17 cellular contexts compared by ENCODE assay signal in genomic region chr2:102258025-102258385, GRCh38. TPM values are rescaled to one million over a fixed set of nuclear protein-coding genes. Genes with fewer than 3 reads are reported as not detected.
DNase-seq lines count a peak whose midpoint lies in the region; ATAC-seq and TF ChIP-seq lines count a peak whose summit lies in the region.
"Had no signal": no experiment of that assay in that cellular context is flagged by ENCODE, and none has a peak within 500 bp of the region (broad histone marks: within the 10 kb centered on the region; RNA-seq: fewer than 3 reads in every experiment).

No MANE protein-coding gene starts in this region.

- no peak overlapping the region for H2BK20ac ChIP-seq in H9 (ENCODE audit: low read depth, low read length, poor library complexity, severe bottlenecking)

- no peaks in the 10 kb centered on the region for H3K27me3 Mint-ChIP-seq in activated CD4-positive, alpha-beta T cell treated with anti-CD3 and anti-CD28 coated beads, Interleukin-2, amount 10 ng/mL, durations not matched to agents 7 days and 5 days
- no peaks in the 10 kb centered on the region for H3K27me3 Mint-ChIP-seq in activated naive CD8-positive, alpha-beta T cell treated with anti-CD3 and anti-CD28 coated beads for 36 hours
- H3K27me3 Mint-ChIP-seq in H9 (ENCODE audit: low read depth), result peaks cover 6% of the 10 kb centered on the region
- peaks cover 15% of the 10 kb centered on the region for H3K27me3 Mint-ChIP-seq in stimulated activated memory B cell treated with anti-CD40 and anti-IgM and Interleukin-4, amounts not matched to agents 10 μg/mL and 1 μg/mL and 100 μg/mL, for 72 hours

- H3K27ac ChIP-seq in osteoblast (ENCODE audit: low read depth, low read length) (peak overlapping the region; percentile 57), Peyer's patch (no peak overlapping the region), H9 (ENCODE audit: insufficient read length, low read depth, low read length) (no peak overlapping the region)
- H3K27ac ChIP-seq: pancreas had no signal

- H2BK12ac ChIP-seq in H9 (ENCODE audit: insufficient read length, low read depth, low read length), result no peak overlapping the region

- H3K23ac ChIP-seq in H9 (ENCODE audit: insufficient read length, low read depth, low read length), result no peak overlapping the region

- H3K36me3 ChIP-seq in osteoblast (ENCODE audit: insufficient read depth, low read length) (no peaks in the 10 kb centered on the region), Peyer's patch (no peaks in the 10 kb centered on the region)
- H3K36me3 ChIP-seq: HAP-1, pancreas, spleen had no signal

- no peak overlapping the region for H4K91ac ChIP-seq in H9 (ENCODE audit: insufficient read length, low read depth, low read length)

- H3K4me3 ChIP-seq in osteoblast (ENCODE audit: insufficient read depth, low read length) (no peak overlapping the region), Peyer's patch (no peak overlapping the region)
- H3K4me3 ChIP-seq: HAP-1, pancreas, spleen had no signal

- no peak for TF ChIP-seq POLR2A in Peyer's patch (IDR thresholded peaks at IDR 0.05)

- DNase-seq in activated CD4-positive, alpha-beta T cell treated with anti-CD3 and anti-CD28 coated beads, Interleukin-2, amount 10 ng/mL, durations not matched to agents 7 days and 5 days, result no peak
- DNase-seq in activated CD4-positive, alpha-beta T cell treated with anti-CD3 and anti-CD28 coated beads, Interleukin-2, amount 50 U/mL, for 48 hours, result no peak
- DNase-seq in NCI-H1930 (lab: John Stamatoyannopoulos, UW) (peak; percentile 51 to 55), osteoblast (ENCODE audit: insufficient read length, low spot score, missing footprints) (no peak), Peyer's patch (no peak), H9 (no peak)
- no peak for DNase-seq in activated naive CD8-positive, alpha-beta T cell treated with anti-CD3 and anti-CD28 coated beads for 36 hours
- DNase-seq: head of caudate nucleus, midbrain, NCI-H1417, NCI-H82, pancreas, spleen, substantia nigra, T-helper 9 cell had no signal

- H2AFZ ChIP-seq in osteoblast (ENCODE audit: low read length) (no peak overlapping the region), H9 (ENCODE audit: low read length) (no peak overlapping the region)

- no peak overlapping the region for H3K18ac ChIP-seq in H9 (ENCODE audit: insufficient read length, low read depth, low read length)

- no peak for ATAC-seq in stimulated activated memory B cell treated with anti-CD40 and anti-IgM and Interleukin-4, amounts not matched to agents 10 μg/mL and 1 μg/mL and 100 μg/mL, for 72 hours

- H2AK5ac ChIP-seq in H9 (ENCODE audit: insufficient read length, low read length), result no peak overlapping the region

- TF ChIP-seq CTCF in osteoblast (IDR thresholded peaks at IDR 0.05; ENCODE audit: extremely low read depth, low read depth, low read length) (no peak), Peyer's patch (IDR thresholded peaks at IDR 0.05) (no peak), H9 (conservative IDR thresholded peaks at IDR 0.05) (no peak)

- H2BK5ac ChIP-seq in H9 (ENCODE audit: insufficient read length, low read length), result no peak overlapping the region

- CTCF ChIA-PET in activated CD4-positive, alpha-beta T cell treated with anti-CD3 and anti-CD28 coated beads, Interleukin-2, amount 10 ng/mL, durations not matched to agents 7 days and 5 days (lab: Charles Lee), result interaction anchor here (1.1 to 2.2 kb wide), 2 partner anchors 16 to 17 kb away, joined by 3 to 13 read pairs; no protein-coding TSS in a partner anchor

- no peak overlapping the region for H2BK120ac ChIP-seq in H9 (ENCODE audit: low read depth, low read length, poor library complexity, severe bottlenecking)

- no peak overlapping the region for H3K56ac ChIP-seq in H9 (ENCODE audit: insufficient read length, low read depth, low read length)

- H4K8ac ChIP-seq in H9 (replicated peaks; ENCODE audit: insufficient read length, low read depth, low read length), result no peak overlapping the region

- H3K4me3 Mint-ChIP-seq in activated CD4-positive, alpha-beta T cell treated with anti-CD3 and anti-CD28 coated beads, Interleukin-2, amount 10 ng/mL, durations not matched to agents 7 days and 5 days, result no peak overlapping the region
- no peak overlapping the region for H3K4me3 Mint-ChIP-seq in activated naive CD8-positive, alpha-beta T cell treated with anti-CD3 and anti-CD28 coated beads for 36 hours
- H3K4me3 Mint-ChIP-seq in H9, result no peak overlapping the region
- H3K4me3 Mint-ChIP-seq in stimulated activated memory B cell treated with anti-CD40 and anti-IgM and Interleukin-4, amounts not matched to agents 10 μg/mL and 1 μg/mL and 100 μg/mL, for 72 hours, result no peak overlapping the region

- no peak overlapping the region for H3K4ac ChIP-seq in H9 (ENCODE audit: low read depth, low read length)

- no peak overlapping the region for H4K5ac ChIP-seq in H9 (ENCODE audit: insufficient read length, low read depth, low read length)

- H3K23me2 ChIP-seq in H9 (ENCODE audit: insufficient read length, low read depth, low read length, poor library complexity, severe bottlenecking), result no peaks in the 10 kb centered on the region

- no peaks in the 10 kb centered on the region for H3K79me2 ChIP-seq in osteoblast (ENCODE audit: insufficient read depth, low read length)
- H3K79me2 ChIP-seq in H9 (ENCODE audit: insufficient read depth, low read length), result no peaks in the 10 kb centered on the region

- H3K4me1 ChIP-seq in osteoblast (ENCODE audit: insufficient read depth, low read length), result peaks cover 12% of the 10 kb centered on the region
- H3K4me1 ChIP-seq in Peyer's patch, result no peaks in the 10 kb centered on the region
- no peaks in the 10 kb centered on the region for H3K4me1 ChIP-seq in H9 (ENCODE audit: insufficient read depth, low read length)
- H3K4me1 ChIP-seq: HAP-1 had no signal

- WGBS in H9 (ENCODE audit: extremely low coverage, insufficient read length, low lambda C conversion rate), result no CpG with 5 or more reads among the region's 2 CpGs

- peaks cover 35% of the 10 kb centered on the region for H3K9me3 Mint-ChIP-seq in activated CD4-positive, alpha-beta T cell treated with anti-CD3 and anti-CD28 coated beads, Interleukin-2, amount 10 ng/mL, durations not matched to agents 7 days and 5 days
- peaks cover 9% of the 10 kb centered on the region for H3K9me3 Mint-ChIP-seq in activated naive CD8-positive, alpha-beta T cell treated with anti-CD3 and anti-CD28 coated beads for 36 hours
- H3K9me3 Mint-ChIP-seq in H9, result no peaks in the 10 kb centered on the region
- no peaks in the 10 kb centered on the region for H3K9me3 Mint-ChIP-seq in stimulated activated memory B cell treated with anti-CD40 and anti-IgM and Interleukin-4, amounts not matched to agents 10 μg/mL and 1 μg/mL and 100 μg/mL, for 72 hours

- peaks cover 12% of the 10 kb centered on the region for H3K27me3 ChIP-seq in osteoblast (ENCODE audit: insufficient read depth, low read length)
- no peaks in the 10 kb centered on the region for H3K27me3 ChIP-seq in Peyer's patch
- no peaks in the 10 kb centered on the region for H3K27me3 ChIP-seq in H9 (ENCODE audit: insufficient read depth, low read length)
- H3K27me3 ChIP-seq: pancreas had no signal

- no peak overlapping the region for H3T11ph ChIP-seq in H9 (ENCODE audit: low read length)

- H3K9ac ChIP-seq in H9 (ENCODE audit: extremely low read depth, insufficient read length, low read length), result no peak overlapping the region

- H4K20me1 ChIP-seq in osteoblast (ENCODE audit: insufficient read depth, low read length) (no peaks in the 10 kb centered on the region), H9 (ENCODE audit: control insufficient read depth, insufficient read depth, insufficient read length) (no peaks in the 10 kb centered on the region)

- H3K14ac ChIP-seq in H9 (ENCODE audit: insufficient read depth, low read length), result no peak overlapping the region

- POLR2A ChIA-PET in activated CD4-positive, alpha-beta T cell treated with anti-CD3 and anti-CD28 coated beads, Interleukin-2, amount 10 ng/mL, durations not matched to agents 7 days and 5 days (lab: Charles Lee), result interaction anchor here (0.7 kb wide), 1 partner anchor 20 kb away, joined by 3 read pairs; no protein-coding TSS in a partner anchor

- H2BK15ac ChIP-seq in H9 (ENCODE audit: low read depth, low read length), result no peak overlapping the region

- peaks cover 55% of the 10 kb centered on the region for H3K4me1 Mint-ChIP-seq in activated CD4-positive, alpha-beta T cell treated with anti-CD3 and anti-CD28 coated beads, Interleukin-2, amount 10 ng/mL, durations not matched to agents 7 days and 5 days
- peaks cover 51% of the 10 kb centered on the region for H3K4me1 Mint-ChIP-seq in activated naive CD8-positive, alpha-beta T cell treated with anti-CD3 and anti-CD28 coated beads for 36 hours
- H3K4me1 Mint-ChIP-seq in H9, result no peaks in the 10 kb centered on the region
- peaks cover 7% of the 10 kb centered on the region for H3K4me1 Mint-ChIP-seq in stimulated activated memory B cell treated with anti-CD40 and anti-IgM and Interleukin-4, amounts not matched to agents 10 μg/mL and 1 μg/mL and 100 μg/mL, for 72 hours

- H3K4me2 ChIP-seq in osteoblast (ENCODE audit: insufficient read depth, low read length) (peak overlapping the region; percentile 46), H9 (ENCODE audit: insufficient read depth, insufficient read length, low read length) (no peak overlapping the region)

- no peaks in the 10 kb centered on the region for H3K9me3 ChIP-seq in osteoblast (ENCODE audit: low read depth, low read length)
- H3K9me3 ChIP-seq in Peyer's patch, result no peaks in the 10 kb centered on the region
- no peaks in the 10 kb centered on the region for H3K9me3 ChIP-seq in H9 (ENCODE audit: control insufficient read depth, low read depth, low read length)
- H3K9me3 ChIP-seq: HAP-1, pancreas, spleen had no signal

- peaks cover 38% of the 10 kb centered on the region for H3K36me3 Mint-ChIP-seq in activated CD4-positive, alpha-beta T cell treated with anti-CD3 and anti-CD28 coated beads, Interleukin-2, amount 10 ng/mL, durations not matched to agents 7 days and 5 days (ENCODE audit: low read depth)
- H3K36me3 Mint-ChIP-seq in activated naive CD8-positive, alpha-beta T cell treated with anti-CD3 and anti-CD28 coated beads for 36 hours, result peaks cover 26% of the 10 kb centered on the region
- no peaks in the 10 kb centered on the region for H3K36me3 Mint-ChIP-seq in H9 (ENCODE audit: insufficient read depth in 1 of 3, low read depth in 3 of 3)
- H3K36me3 Mint-ChIP-seq in stimulated activated memory B cell treated with anti-CD40 and anti-IgM and Interleukin-4, amounts not matched to agents 10 μg/mL and 1 μg/mL and 100 μg/mL, for 72 hours, result no peaks in the 10 kb centered on the region

- H3K79me1 ChIP-seq in H9 (ENCODE audit: insufficient read depth, low read depth, low read length, poor library complexity, severe bottlenecking), result no peaks in the 10 kb centered on the region

- H3K27ac Mint-ChIP-seq in activated CD4-positive, alpha-beta T cell treated with anti-CD3 and anti-CD28 coated beads, Interleukin-2, amount 10 ng/mL, durations not matched to agents 7 days and 5 days, result peak overlapping the region; percentile 92
- H3K27ac Mint-ChIP-seq in activated naive CD8-positive, alpha-beta T cell treated with anti-CD3 and anti-CD28 coated beads for 36 hours, result peak overlapping the region; percentile 99
- no peak overlapping the region for H3K27ac Mint-ChIP-seq in H9
- H3K27ac Mint-ChIP-seq in stimulated activated memory B cell treated with anti-CD40 and anti-IgM and Interleukin-4, amounts not matched to agents 10 μg/mL and 1 μg/mL and 100 μg/mL, for 72 hours, result no peak overlapping the region

RNA-seq across cellular contexts. Expression of gene IL1RL1, which starts 53.4 kb away (rescaled TPM):
- total RNA-seq in activated CD4-positive, alpha-beta T cell treated with anti-CD3 and anti-CD28 coated beads, Interleukin-2, amount 10 ng/mL, durations not matched to agents 7 days and 5 days, result under 1 TPM in 1 of 2 experiments, not detected in 1; 0.12 TPM
- total RNA-seq in activated naive CD8-positive, alpha-beta T cell treated with anti-CD3 and anti-CD28 coated beads for 36 hours, result under 1 TPM; 0.10 to 0.18 TPM
- total RNA-seq in osteoblast, result under 0.01 and 0.29 TPM in 2 replicates
- total RNA-seq in Peyer's patch, result 10 to 100 TPM in 2 of 4 donors, 1 to 10 TPM in 2; 4.0 to 47.2 (median 15.9) TPM
- not detected in 2 replicates for total RNA-seq in H9 (2021)

Comparison
In these comparisons a context has a peak if more than half of its experiments do, and no peak if none do; other contexts are left out.
1. DNase-seq: peak in NCI-H1930 (2 of 2); none in activated CD4-positive, alpha-beta T cell treated with anti-CD3 and anti-CD28 coated beads, Interleukin-2, amount 10 ng/mL, durations not matched to agents 7 days and 5 days (single experiment), activated CD4-positive, alpha-beta T cell treated with anti-CD3 and anti-CD28 coated beads, Interleukin-2, amount 50 U/mL, for 48 hours (0 of 2), activated naive CD8-positive, alpha-beta T cell treated with anti-CD3 and anti-CD28 coated beads for 36 hours (single experiment), osteoblast (single experiment), Peyer's patch (0 of 3) and H9 (single experiment).
2. H3K27ac Mint-ChIP-seq: peak in activated CD4-positive, alpha-beta T cell treated with anti-CD3 and anti-CD28 coated beads, Interleukin-2, amount 10 ng/mL, durations not matched to agents 7 days and 5 days (single experiment) and activated naive CD8-positive, alpha-beta T cell treated with anti-CD3 and anti-CD28 coated beads for 36 hours (single experiment); none in H9 (0 of 3) and stimulated activated memory B cell treated with anti-CD40 and anti-IgM and Interleukin-4, amounts not matched to agents 10 μg/mL and 1 μg/mL and 100 μg/mL, for 72 hours (single experiment).